ENCODE assay signal across 20 cellular contexts in genomic region chr7:67705850-67706249, GRCh38.
DNase-seq lines count a peak whose midpoint lies in the region; ATAC-seq, FAIRE-seq and TF ChIP-seq lines count a peak whose summit lies in the region.
"Had no signal": no experiment of that assay in that cellular context is flagged by ENCODE, and none has a peak within 500 bp of the region (broad histone marks: within the 10 kb centered on the region; RNA-seq: fewer than 3 reads in every experiment).

No MANE protein-coding gene starts in this region.

- H3K4me2 ChIP-seq in A549, result no peak overlapping the region
- no peak overlapping the region for H3K4me2 ChIP-seq in IMR-90 (ENCODE audit: low read depth, low read length)

- peaks cover 9% of the 10 kb centered on the region; the same call in 2 of the 3 replicates for H3K9me3 ChIP-seq in A549
- peaks cover 4% of the 10 kb centered on the region for H3K9me3 ChIP-seq in IMR-90 (ENCODE audit: control insufficient read depth, insufficient read depth, low read length)

- H3K14ac ChIP-seq in IMR-90 (replicated peaks; ENCODE audit: low read depth, low read length), result no peak overlapping the region

- no peak for FAIRE-seq in A549 (lab: Jason Lieb, UNC)
- FAIRE-seq: A204.1, D721Med, G401.6, GM12891, GM19239 had no signal

- H2BK15ac ChIP-seq in IMR-90 (ENCODE audit: low read depth, low read length), result no peak overlapping the region

- no peak for TF ChIP-seq EP300 in A549 (IDR thresholded peaks at IDR 0.05)

- H3K4ac ChIP-seq in IMR-90 (ENCODE audit: low read depth, low read length), result no peak overlapping the region

- intact Hi-C loops in IMR-90 (cut with micrococcal nuclease), result no loop called here

- no peak overlapping the region for H2AK5ac ChIP-seq in IMR-90 (ENCODE audit: low read depth, low read length)

- no peak overlapping the region for H4K8ac ChIP-seq in IMR-90 (ENCODE audit: low read depth in 2 of 2, low read length in 2 of 2)

- H3K36me3 ChIP-seq in IMR-90 (ENCODE audit: control insufficient read depth, insufficient read depth, low read length), result no peaks in the 10 kb centered on the region
- H3K36me3 ChIP-seq: BLaER1 treated with 17β-estradiol and CSF1 and Interleukin-3, amounts not matched to agents 10 nM and 100 nM had no signal

- DNase-seq in A549 (ENCODE audit: low read depth in 1 of 2, low spot score in 1 of 2) (no peak), IMR-90 (no peak), left lobe of liver (ENCODE audit: low spot score) (no peak), NOMO-1 treated with DMSO at 0.1 percent for 48 hours (lab: John Stamatoyannopoulos, UW; ENCODE audit: unreplicated experiment) (no peak)
- DNase-seq: 8988T; AML-193; Caco-2; Calu3; CD4-positive, alpha-beta T cell; CD8-positive, alpha-beta T cell; DMS79 treated with DMSO at 0.1 percent for 48 hours; GF-D8 had no signal

- no peak overlapping the region for H2BK20ac ChIP-seq in IMR-90 (ENCODE audit: low read depth, low read length)

- no peak overlapping the region for H3K23ac ChIP-seq in IMR-90 (ENCODE audit: low read depth, low read length)

- H3K18ac ChIP-seq in IMR-90 (ENCODE audit: low read depth, low read length), result no peak overlapping the region

- CTCF ChIA-PET in A549 (lab: Yijun Ruan, JAX), result no interaction called here
- CTCF ChIA-PET in IMR-90 (lab: Yijun Ruan, JAX), result interaction anchor here (0.6 kb wide), 1 partner anchor 122 kb away, joined by 3 read pairs; no protein-coding TSS in a partner anchor

- no peak for TF ChIP-seq POLR2A in A549 (IDR thresholded peaks at IDR 0.05; ENCODE audit: low read length)
- TF ChIP-seq POLR2A in IMR-90 (IDR thresholded peaks at IDR 0.05; ENCODE audit: low read depth, low read length), result no peak

- H3K4me1 ChIP-seq in A549, result no peaks in the 10 kb centered on the region
- no peaks in the 10 kb centered on the region for H3K4me1 ChIP-seq in IMR-90 (ENCODE audit: control insufficient read depth, insufficient read depth, low read length)
- H3K4me1 ChIP-seq: Caco-2 had no signal

- dilution Hi-C loops in IMR-90 (cut with HindIII; ENCODE audit: low sequenced_read_pairs, unreplicated experiment), result no loop called here

- no peak overlapping the region for H3K4me3 ChIP-seq in A549
- no peak overlapping the region for H3K4me3 ChIP-seq in IMR-90 (ENCODE audit: insufficient read depth, low read depth, low read length)
- H3K4me3 ChIP-seq: BLaER1 treated with 17β-estradiol and CSF1 and Interleukin-3, amounts not matched to agents 10 nM and 100 nM had no signal

- H2BK5ac ChIP-seq in IMR-90 (ENCODE audit: low read depth, low read length, poor library complexity, severe bottlenecking), result no peak overlapping the region

- no peak for TF ChIP-seq CTCF in A549 (IDR thresholded peaks at IDR 0.05)
- no peak for TF ChIP-seq CTCF in IMR-90 (conservative IDR thresholded peaks at IDR 0.05; ENCODE audit: low read depth, low read length)

- no peak overlapping the region for H3K9ac ChIP-seq in IMR-90 (ENCODE audit: low read depth, low read length)
- H3K9ac ChIP-seq: BLaER1 treated with 17β-estradiol and CSF1 and Interleukin-3, amounts not matched to agents 10 nM and 100 nM had no signal

- no peak overlapping the region for H2AFZ ChIP-seq in IMR-90 (replicated peaks; ENCODE audit: low read length, poor library complexity)

- H2AK9ac ChIP-seq in IMR-90 (replicated peaks; ENCODE audit: low read depth, low read length, poor library complexity), result no peak overlapping the region

- no peak overlapping the region for H3K56ac ChIP-seq in IMR-90 (ENCODE audit: extremely low read depth, insufficient read depth, low read length)

- H4K91ac ChIP-seq in IMR-90 (ENCODE audit: insufficient read depth, low read depth, low read length), result no peak overlapping the region

- no TSS peak for BruUV-seq in IMR-90 (replicated peaks; lab: Mats Ljungman, UMichigan)

- 4% methylated on average over 2 of the region's 2 CpGs for WGBS in A549 (ENCODE audit: missing lambda C conversion rate)
- no CpG with 5 or more reads among the region's 2 CpGs for WGBS in IMR-90 (ENCODE audit: extremely low coverage in 2 of 2, insufficient read length in 1 of 2), 2 experiments

- H3K27ac ChIP-seq in A549, result no peak overlapping the region
- H3K27ac ChIP-seq in IMR-90 (ENCODE audit: insufficient read depth, low read length), result no peak overlapping the region
- H3K27ac ChIP-seq: BLaER1 treated with 17β-estradiol and CSF1 and Interleukin-3, amounts not matched to agents 10 nM and 100 nM; C4-2B had no signal

- H3K9me1 ChIP-seq in IMR-90 (ENCODE audit: insufficient read depth, low read length), result no peaks in the 10 kb centered on the region

- TF ChIP-seq RAD21 in A549 (conservative IDR thresholded peaks at IDR 0.05 in 1 of 2, IDR thresholded peaks at IDR 0.05 in 1 of 2), result no peak
- no peak for TF ChIP-seq RAD21 in IMR-90 (IDR thresholded peaks at IDR 0.05; ENCODE audit: low read length)

- in situ Hi-C loops in IMR-90 (cut with MboI; ENCODE audit: low sequenced_read_pairs), result no loop called here

- H4K20me1 ChIP-seq in IMR-90 (ENCODE audit: insufficient read depth, low read length), result no peaks in the 10 kb centered on the region
- H4K20me1 ChIP-seq: BLaER1 treated with 17β-estradiol and CSF1 and Interleukin-3, amounts not matched to agents 10 nM and 100 nM had no signal

- no peaks in the 10 kb centered on the region for H3K79me1 ChIP-seq in IMR-90 (ENCODE audit: low read depth in 1 of 2, low read length in 2 of 2)

- POLR2A ChIA-PET in A549 (lab: Yijun Ruan, JAX) (no interaction called here), IMR-90 (lab: Charles Lee; ENCODE audit: unreplicated experiment) (no interaction called here)

- H4K5ac ChIP-seq in IMR-90 (ENCODE audit: low read depth, low read length), result no peak overlapping the region

- no peak overlapping the region for H2BK120ac ChIP-seq in IMR-90 (ENCODE audit: low read depth, low read length)

- H3K27me3 ChIP-seq in IMR-90 (ENCODE audit: control insufficient read depth, insufficient read depth, low read length), result no peaks in the 10 kb centered on the region
- H3K27me3 ChIP-seq: BLaER1 treated with 17β-estradiol and CSF1 and Interleukin-3, amounts not matched to agents 10 nM and 100 nM had no signal

- ATAC-seq in A549 (no peak), IMR-90 (ENCODE audit: low read depth) (no peak), left lobe of liver (peak; percentile 13), GM21737 (IDR thresholded peaks at IDR 0.05; ENCODE audit: unreplicated experiment) (no peak)
- ATAC-seq: CD8-positive, alpha-beta T cell had no signal

TF ChIP-seq in A549, 52 proteins besides CTCF, POLR2A, EP300 and RAD21:
- TF ChIP-seq MAFK (IDR thresholded peaks at IDR 0.05; ENCODE audit: partially characterized antibody), result peak; percentile 69
- TF ChIP-seq TP53 (CRISPR knock-in tag; IDR thresholded peaks at IDR 0.05), result no peak

TF ChIP-seq in IMR-90, 13 proteins besides CTCF, POLR2A, EP300 and RAD21:
- TF ChIP-seq NFE2L2 (IDR thresholded peaks at IDR 0.05; ENCODE audit: low read depth, low read length) (no peak), CHD1 (IDR thresholded peaks at IDR 0.05; ENCODE audit: low read depth, low read length) (no peak), MAFK (IDR thresholded peaks at IDR 0.05; ENCODE audit: low read depth, low read length) (peak; percentile 22; the same call in 1 of the 2 replicates), MXI1 (IDR thresholded peaks at IDR 0.05; ENCODE audit: borderline replicate concordance, low read depth, low read length) (no peak)
